ENCODE assay signal across 9 cellular contexts in the genomic region with DNA sequence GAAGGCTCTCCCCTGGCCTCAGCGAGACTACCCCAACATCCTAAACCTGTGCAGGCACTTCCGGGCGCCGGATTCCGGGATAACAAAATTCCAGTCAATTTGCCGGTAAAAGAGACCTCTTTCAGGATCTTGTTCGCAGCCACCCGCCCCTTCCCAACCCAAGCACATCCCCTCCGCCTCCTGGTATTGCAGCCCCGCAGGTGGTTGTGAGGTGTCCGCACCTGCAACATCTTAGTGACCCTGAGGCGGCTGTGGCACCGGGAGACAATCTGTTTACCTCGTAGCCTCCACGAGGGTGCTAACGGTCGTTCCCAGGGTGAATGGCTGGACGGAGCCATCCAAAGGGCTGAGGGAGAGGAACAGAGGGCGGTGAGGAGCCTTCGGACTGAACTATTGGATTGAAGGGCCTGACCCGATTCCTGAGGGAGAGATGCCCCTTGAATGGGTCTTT. TPM values are rescaled to one million over a fixed set of nuclear protein-coding genes. Genes with fewer than 3 reads are reported as not detected.
DNase-seq lines count a peak whose midpoint lies in the region; ATAC-seq and TF ChIP-seq lines count a peak whose summit lies in the region.
"Had no signal": no experiment of that assay in that cellular context is flagged by ENCODE, and none has a peak within 500 bp of the region (broad histone marks: within the 10 kb centered on the region; RNA-seq: fewer than 3 reads in every experiment).

No MANE protein-coding gene starts in this region.

- no peak overlapping the region for H3K27ac Mint-ChIP-seq in IgD-negative memory B cell
- no peak overlapping the region for H3K27ac Mint-ChIP-seq in naive thymus-derived CD8-positive, alpha-beta T cell
- H3K27ac Mint-ChIP-seq: T-helper 17 cell had no signal

- no peaks in the 10 kb centered on the region for H3K9me3 Mint-ChIP-seq in IgD-negative memory B cell
- no peaks in the 10 kb centered on the region for H3K9me3 Mint-ChIP-seq in naive thymus-derived CD8-positive, alpha-beta T cell

- H3K36me3 Mint-ChIP-seq in IgD-negative memory B cell = peaks cover 1% of the 10 kb centered on the region
- no peaks in the 10 kb centered on the region for H3K36me3 Mint-ChIP-seq in naive thymus-derived CD8-positive, alpha-beta T cell

- DNase-seq in AG10803 (ENCODE audit: low read depth) (no peak), colonic mucosa (no peak), KG1 (lab: John Stamatoyannopoulos, UW) (no peak)
- DNase-seq in naive thymus-derived CD8-positive, alpha-beta T cell = no peak
- no peak for DNase-seq in effector memory CD4-positive, alpha-beta T cell
- DNase-seq: T-helper 17 cell had no signal

- H3K36me3 ChIP-seq in colonic mucosa = no peaks in the 10 kb centered on the region
- no peaks in the 10 kb centered on the region for H3K36me3 ChIP-seq in effector memory CD4-positive, alpha-beta T cell (ENCODE audit: control insufficient read depth, insufficient read depth, low read length)

- H3K27ac ChIP-seq in colonic mucosa = peak overlapping the region; percentile 87
- no peak overlapping the region for H3K27ac ChIP-seq in effector memory CD4-positive, alpha-beta T cell (ENCODE audit: insufficient read depth, low read length, poor library complexity, severe bottlenecking)

- H3K4me3 ChIP-seq in AG10803 (ENCODE audit: low read length) (peak overlapping the region; percentile 62), colonic mucosa (peak overlapping the region; percentile 48)
- H3K4me3 ChIP-seq in effector memory CD4-positive, alpha-beta T cell (ENCODE audit: insufficient read depth, low read depth, low read length, poor library complexity, severe bottlenecking) = no peak overlapping the region

- H3K4me1 ChIP-seq in colonic mucosa = no peaks in the 10 kb centered on the region
- H3K4me1 ChIP-seq in effector memory CD4-positive, alpha-beta T cell (ENCODE audit: control insufficient read depth, insufficient read depth, low read length, poor library complexity, severe bottlenecking) = peaks cover under 1% of the 10 kb centered on the region

- no peaks in the 10 kb centered on the region for H3K27me3 ChIP-seq in colonic mucosa
- H3K27me3 ChIP-seq in effector memory CD4-positive, alpha-beta T cell (replicated peaks; ENCODE audit: control insufficient read depth, insufficient read depth, low read length, poor library complexity, severe bottlenecking) = peaks cover 18% of the 10 kb centered on the region

- H3K9me3 ChIP-seq in colonic mucosa = no peaks in the 10 kb centered on the region
- H3K9me3 ChIP-seq in effector memory CD4-positive, alpha-beta T cell (ENCODE audit: control insufficient read depth, low read length) = no peaks in the 10 kb centered on the region

- peak overlapping the region in 3 of 4 donors; percentile 32 to 81 (median 68) for H3K4me3 Mint-ChIP-seq in IgD-negative memory B cell
- H3K4me3 Mint-ChIP-seq in naive thymus-derived CD8-positive, alpha-beta T cell = peak overlapping the region in 9 of 10 donors; percentile 20 to 65 (median 59)

- TF ChIP-seq CTCF in AG10803 (conservative IDR thresholded peaks at IDR 0.05; ENCODE audit: low read length) (no peak), colonic mucosa (IDR thresholded peaks at IDR 0.05) (no peak)

- intact Hi-C loops in colonic mucosa (cut with DNase I) = no loop called here

- H3K9ac ChIP-seq in colonic mucosa (ENCODE audit: low read depth in 2 of 2, low read length in 2 of 2) = peak overlapping the region; percentile 71 to 87

- POLR2A ChIA-PET in naive thymus-derived CD8-positive, alpha-beta T cell (lab: Charles Lee) = interaction anchor here (1.2 kb wide), 1 partner anchor 380 kb away, joined by 3 read pairs; a partner anchor contains a TSS

- peaks cover 30% of the 10 kb centered on the region for H3K27me3 Mint-ChIP-seq in IgD-negative memory B cell
- H3K27me3 Mint-ChIP-seq in naive thymus-derived CD8-positive, alpha-beta T cell = peaks cover 15 to 50% (median 43%) of the 10 kb centered on the region in 5 donors

- ATAC-seq in naive thymus-derived CD8-positive, alpha-beta T cell = no peak
- ATAC-seq in HG02623 (IDR thresholded peaks at IDR 0.05; ENCODE audit: unreplicated experiment) (no peak), HG03469 (IDR thresholded peaks at IDR 0.05; ENCODE audit: unreplicated experiment) (no peak)

- peaks cover 0 to 9% (median 0%) of the 10 kb centered on the region in 3 donors for H3K4me1 Mint-ChIP-seq in IgD-negative memory B cell
- peaks cover 0 to 16% (median 8%) of the 10 kb centered on the region in 4 donors for H3K4me1 Mint-ChIP-seq in naive thymus-derived CD8-positive, alpha-beta T cell

RNA-seq across cellular contexts. Expression of a gene that starts 2.1 kb away (rescaled TPM):
- 0.09 TPM for polyA plus RNA-seq in IgD-negative memory B cell
- total RNA-seq in colonic mucosa = 10 to 100 TPM; 45.5 to 65.9 TPM
- not detected for total RNA-seq in naive thymus-derived CD8-positive, alpha-beta T cell
- not detected for polyA plus RNA-seq in naive thymus-derived CD8-positive, alpha-beta T cell
- total RNA-seq: T-helper 17 cell had no signal

Comparison
In these comparisons a context has a peak if more than half of its experiments do, and no peak if none do; other contexts are left out.
1. RNA of a gene that starts 2.1 kb away (total RNA-seq): 45.5 to 65.9 TPM in colonic mucosa; not detected in naive thymus-derived CD8-positive, alpha-beta T cell; every median in the first group is over 10 times any median in the second.